Comparison of ENCODE assay signal across 18 cellular contexts in the genomic region with DNA sequence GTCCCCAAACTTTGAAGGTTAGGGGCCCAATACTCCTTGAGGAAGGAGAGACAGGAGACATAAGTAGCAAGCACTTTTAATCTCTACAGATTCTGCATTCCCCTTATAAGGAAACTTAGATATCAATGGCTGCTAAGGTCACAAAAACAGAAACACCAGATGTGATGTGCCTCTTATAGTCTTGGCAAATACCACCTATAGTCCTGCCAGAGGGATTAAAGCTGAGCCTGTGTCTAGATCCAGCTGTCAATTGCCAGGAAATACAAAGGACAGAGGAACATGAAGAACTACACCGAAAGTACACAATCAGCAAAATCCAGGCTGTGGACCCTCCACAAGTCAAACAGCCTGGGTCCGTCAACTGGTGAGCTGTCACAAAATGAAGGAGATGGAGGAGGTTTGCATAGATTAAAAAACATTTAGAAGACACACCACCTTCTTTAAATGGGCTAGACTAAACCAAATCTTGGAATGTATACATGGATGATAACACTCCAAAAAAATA.
A peak's percentile ranks its signal among the peaks of the same experiment; 100 is the strongest.
DNase-seq lines count a peak whose midpoint lies in the region; ATAC-seq and TF ChIP-seq lines count a peak whose summit lies in the region.
"Had no signal": no experiment of that assay in that cellular context is flagged by ENCODE, and none has a peak within 500 bp of the region (broad histone marks: within the 10 kb centered on the region; RNA-seq: fewer than 3 reads in every experiment).

No MANE protein-coding gene starts in this region.

- no peak overlapping the region for H2BK120ac ChIP-seq in trophoblast cell (ENCODE audit: insufficient read depth, low read length, poor library complexity)

- TF ChIP-seq CTCF in right atrium auricular region (IDR thresholded peaks at IDR 0.05) (no peak), heart right ventricle (IDR thresholded peaks at IDR 0.05) (no peak), uterus (IDR thresholded peaks at IDR 0.05) (no peak)

- ATAC-seq in Right ventricle myocardium inferior, result peak; percentile 74
- ATAC-seq in heart right ventricle, result peak; percentile 32 to 89 (median 80)
- no peak for ATAC-seq in effector memory CD8-positive, alpha-beta T cell (replicated peaks)
- ATAC-seq: GM12878, HCT116 had no signal

- H3K4me2 ChIP-seq in trophoblast cell (ENCODE audit: low read length), result no peak overlapping the region

- intact Hi-C loops in Right ventricle myocardium inferior (cut with DNase I), result no loop called here
- intact Hi-C loops in heart right ventricle (cut with DNase I), result no loop called here
- intact Hi-C loops in uterus (cut with DNase I; ENCODE audit: low total_unique reads), result no loop called here

- H3K79me2 ChIP-seq in trophoblast cell (ENCODE audit: control insufficient read depth, insufficient read depth, low read length, poor library complexity), result peaks cover 1% of the 10 kb centered on the region

- no peak overlapping the region for H3K27ac Mint-ChIP-seq in effector memory CD8-positive, alpha-beta T cell
- H3K27ac Mint-ChIP-seq: CD4-positive, CD25-positive, alpha-beta regulatory T cell had no signal

- H2AFZ ChIP-seq in trophoblast cell (ENCODE audit: insufficient read depth, low read length, poor library complexity), result no peak overlapping the region

- H2BK12ac ChIP-seq in trophoblast cell (ENCODE audit: low read length), result peak overlapping the region; percentile 23

- WGBS in heart right ventricle, 2 donors, result 27 to 30% methylated on average over 2 of the region's 2 CpGs
- no CpG with 5 or more reads among the region's 2 CpGs for WGBS in trophoblast cell (ENCODE audit: extremely low coverage, insufficient coverage, insufficient read length)

- H3K36me3 Mint-ChIP-seq in effector memory CD8-positive, alpha-beta T cell (ENCODE audit: insufficient read depth), result no peaks in the 10 kb centered on the region
- H3K36me3 Mint-ChIP-seq: CD4-positive, CD25-positive, alpha-beta regulatory T cell had no signal

- H3K4me3 Mint-ChIP-seq in effector memory CD8-positive, alpha-beta T cell, result no peak overlapping the region
- H3K4me3 Mint-ChIP-seq: CD4-positive, CD25-positive, alpha-beta regulatory T cell had no signal

- no peak overlapping the region for H3K4me3 ChIP-seq in right atrium auricular region
- no peak overlapping the region for H3K4me3 ChIP-seq in heart right ventricle
- no peak overlapping the region for H3K4me3 ChIP-seq in trophoblast cell (ENCODE audit: low read depth, low read length)
- H3K4me3 ChIP-seq in uterus, result no peak overlapping the region
- H3K4me3 ChIP-seq: GM12878 had no signal

- H3K9me3 ChIP-seq in right atrium auricular region, result no peaks in the 10 kb centered on the region
- H3K9me3 ChIP-seq in heart right ventricle, result no peaks in the 10 kb centered on the region
- peaks cover 2% of the 10 kb centered on the region for H3K9me3 ChIP-seq in trophoblast cell (ENCODE audit: insufficient read depth, low read depth, low read length)
- no peaks in the 10 kb centered on the region for H3K9me3 ChIP-seq in uterus
- H3K9me3 ChIP-seq: BE2C had no signal

- TF ChIP-seq POLR2A in uterus (IDR thresholded peaks at IDR 0.05), result no peak

- no peak overlapping the region for H3K18ac ChIP-seq in trophoblast cell (ENCODE audit: low read length)

- no peaks in the 10 kb centered on the region for H3K4me1 Mint-ChIP-seq in effector memory CD8-positive, alpha-beta T cell (ENCODE audit: low read depth in 2 of 2)
- H3K4me1 Mint-ChIP-seq: CD4-positive, CD25-positive, alpha-beta regulatory T cell had no signal

- no peak overlapping the region for H3K27ac ChIP-seq in right atrium auricular region
- no peak overlapping the region for H3K27ac ChIP-seq in heart right ventricle
- no peak overlapping the region for H3K27ac ChIP-seq in trophoblast cell (ENCODE audit: low read depth, low read length)
- H3K27ac ChIP-seq in uterus, result no peak overlapping the region

- no peak overlapping the region for H4K91ac ChIP-seq in trophoblast cell (ENCODE audit: low read depth, low read length)

- peaks cover 19% of the 10 kb centered on the region for H3K79me1 ChIP-seq in trophoblast cell (ENCODE audit: low read length)

- no peak overlapping the region for H2BK5ac ChIP-seq in trophoblast cell (ENCODE audit: low read depth, low read length, poor library complexity)

- no peak overlapping the region for H2AK5ac ChIP-seq in trophoblast cell (ENCODE audit: low read length)

- H4K12ac ChIP-seq in trophoblast cell (ENCODE audit: low read depth, low read length), result no peak overlapping the region

- H3K9me3 Mint-ChIP-seq in effector memory CD8-positive, alpha-beta T cell, result no peaks in the 10 kb centered on the region
- H3K9me3 Mint-ChIP-seq: CD4-positive, CD25-positive, alpha-beta regulatory T cell had no signal

- H3K4me1 ChIP-seq in right atrium auricular region (peaks cover 0 to 6% of the 10 kb centered on the region in 2 donors), heart right ventricle (peaks cover 0 to 16% (median 5%) of the 10 kb centered on the region in 9 donors), trophoblast cell (ENCODE audit: control insufficient read depth in 1 of 2, insufficient read depth in 2 of 2, low read length in 2 of 2) (peaks cover 8 to 11% of the 10 kb centered on the region in 2 experiments), uterus (no peaks in the 10 kb centered on the region)
- H3K4me1 ChIP-seq: BE2C had no signal

- no peak overlapping the region for H3K4ac ChIP-seq in trophoblast cell (ENCODE audit: low read depth, low read length)

- H4K8ac ChIP-seq in trophoblast cell (ENCODE audit: low read depth, low read length), result no peak overlapping the region

- no peaks in the 10 kb centered on the region for H3K27me3 ChIP-seq in right atrium auricular region
- no peaks in the 10 kb centered on the region for H3K27me3 ChIP-seq in heart right ventricle
- no peaks in the 10 kb centered on the region for H3K27me3 ChIP-seq in trophoblast cell (ENCODE audit: insufficient read depth, low read length)
- H3K27me3 ChIP-seq in uterus, result no peaks in the 10 kb centered on the region
- H3K27me3 ChIP-seq: BE2C had no signal

- DNase-seq in Right ventricle myocardium inferior (ENCODE audit: missing footprints) (no peak), right atrium auricular region (ENCODE audit: low spot score) (no peak), NCI-H82 treated with DMSO at 0.1 percent for 48 hours (lab: John Stamatoyannopoulos, UW; ENCODE audit: unreplicated experiment) (peak; percentile 33), heart right ventricle (no peak), trophoblast cell (no peak), uterus (no peak), NCI-H446 (lab: John Stamatoyannopoulos, UW) (no peak)
- no peak for DNase-seq in effector memory CD8-positive, alpha-beta T cell
- DNase-seq: BE2C; CD4-positive, CD25-positive, alpha-beta regulatory T cell; COR-L47; GF-D8; GOT3; NCI-H1105 treated with DMSO at 0.1 percent for 48 hours; NCI-H187; SIG-M5 had no signal

- H3K27me3 Mint-ChIP-seq in effector memory CD8-positive, alpha-beta T cell, result peaks cover 5 to 34% of the 10 kb centered on the region in 2 donors
- H3K27me3 Mint-ChIP-seq: CD4-positive, CD25-positive, alpha-beta regulatory T cell had no signal

- H3K23ac ChIP-seq in trophoblast cell (ENCODE audit: low read length), result no peak overlapping the region

- H3K36me3 ChIP-seq in right atrium auricular region (no peaks in the 10 kb centered on the region), heart right ventricle (no peaks in the 10 kb centered on the region), trophoblast cell (ENCODE audit: control insufficient read depth in 1 of 2, insufficient read depth in 2 of 2, low read length in 2 of 2) (no peaks in the 10 kb centered on the region), uterus (no peaks in the 10 kb centered on the region)
- H3K36me3 ChIP-seq: BE2C had no signal

- H3K14ac ChIP-seq in trophoblast cell (ENCODE audit: low read length), result no peak overlapping the region

- no peak overlapping the region for H3K9ac ChIP-seq in trophoblast cell (ENCODE audit: low read length)
